15 cellular contexts compared by ENCODE assay signal in the genomic region with DNA sequence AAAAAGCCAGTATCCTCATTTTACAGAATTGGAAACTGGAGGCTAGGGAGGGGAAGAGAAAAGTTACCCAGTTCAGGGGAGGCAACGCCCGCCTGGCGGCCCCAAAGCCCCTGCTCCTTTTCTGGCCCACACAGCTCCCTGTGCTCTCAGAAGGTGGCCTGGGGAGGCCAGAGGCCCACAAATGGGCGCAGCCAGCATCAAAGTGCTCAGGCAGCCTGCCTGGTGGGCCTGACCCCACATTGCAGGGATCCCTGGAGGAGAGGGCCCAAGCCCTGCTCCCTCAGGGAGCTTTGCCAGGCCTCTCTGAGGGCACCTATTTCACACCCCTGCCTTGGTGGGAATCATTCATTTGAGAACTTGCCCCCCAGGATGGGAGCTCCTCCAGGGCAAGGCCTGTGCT.
"Had no signal": no experiment of that assay in that cellular context is flagged by ENCODE, and none has a peak within 500 bp of the region (broad histone marks: within the 10 kb centered on the region; RNA-seq: fewer than 3 reads in every experiment).

No MANE protein-coding gene starts in this region.

- H3K4me1 ChIP-seq: parathyroid adenoma had no signal

- H3K9me3 ChIP-seq: suprapubic skin had no signal

- DNase-seq: activated CD4-positive, alpha-beta T cell treated with anti-CD3 and anti-CD28 coated beads for 36 hours; activated CD4-positive, alpha-beta T cell treated with anti-CD3 and anti-CD28 coated beads, Interleukin-2, amount 50 U/mL, for 48 hours; activated T-cell treated with anti-CD3 and anti-CD28 coated beads for 4 hours; amygdala; endodermal cell; foreskin melanocyte; head of caudate nucleus; natural killer cell; stimulated activated naive CD4-positive, alpha-beta T cell; SW 1271; T-helper 2 cell; trophoblast cell had no signal

- H3K27ac ChIP-seq: epithelial cell of prostate, parathyroid adenoma, suprapubic skin had no signal

- H3K4me3 ChIP-seq: suprapubic skin had no signal

- H3K27me3 ChIP-seq: suprapubic skin had no signal

- ATAC-seq: activated CD4-positive, alpha-beta T cell treated with anti-CD3 and anti-CD28 coated beads for 36 hours; natural killer cell had no signal
